ENCODE assay signal across 16 cellular contexts in genomic region chr17:57391076-57391825, GRCh38.
DNase-seq lines count a peak whose midpoint lies in the region; ATAC-seq and TF ChIP-seq lines count a peak whose summit lies in the region.
"Had no signal": no experiment of that assay in that cellular context is flagged by ENCODE, and none has a peak within 500 bp of the region (broad histone marks: within the 10 kb centered on the region; RNA-seq: fewer than 3 reads in every experiment).

No MANE protein-coding gene starts in this region.

- TF ChIP-seq CTCF in nephron progenitor cell (IDR thresholded peaks at IDR 0.05): no peak
- no peak for TF ChIP-seq CTCF in colonic mucosa (IDR thresholded peaks at IDR 0.05)

- no peak overlapping the region for H3K4me3 Mint-ChIP-seq in nephron progenitor cell
- H3K4me3 Mint-ChIP-seq: activated B cell treated with CpG ODN at 0.5 μM for 24 hours, mesothelial cell of epicardium, T-cell had no signal

- peaks cover 66% of the 10 kb centered on the region for H3K4me1 Mint-ChIP-seq in nephron progenitor cell
- H3K4me1 Mint-ChIP-seq: activated B cell treated with CpG ODN at 0.5 μM for 24 hours had no signal

- no peaks in the 10 kb centered on the region for H3K9me3 ChIP-seq in colonic mucosa

- H3K4me1 ChIP-seq in colonic mucosa: no peaks in the 10 kb centered on the region

- H3K27me3 Mint-ChIP-seq in nephron progenitor cell (ENCODE audit: low read depth, poor library complexity): peaks cover 9% of the 10 kb centered on the region
- H3K27me3 Mint-ChIP-seq: activated B cell treated with CpG ODN at 0.5 μM for 24 hours, T-cell had no signal

- intact Hi-C loops in colonic mucosa (cut with DNase I): no loop called here

- peaks cover 87% of the 10 kb centered on the region for H3K36me3 Mint-ChIP-seq in nephron progenitor cell (ENCODE audit: low read depth)

- no peak overlapping the region for H3K9ac ChIP-seq in colonic mucosa (ENCODE audit: low read depth in 2 of 2, low read length in 2 of 2)

- DNase-seq in NCI-H2227 treated with DMSO at 0.1 percent for 48 hours (lab: John Stamatoyannopoulos, UW) (peak; percentile 65), NCI-H2227 (lab: John Stamatoyannopoulos, UW; ENCODE audit: unreplicated experiment) (no peak), HCEC 1CT (peak; percentile 75), SKM-1 (lab: John Stamatoyannopoulos, UW; ENCODE audit: unreplicated experiment) (peak; percentile 99), nephron progenitor cell (no peak), colonic mucosa (no peak), kidney glomerular epithelial cell (lab: John Stamatoyannopoulos, UW) (no peak)
- DNase-seq: activated B cell treated with CpG ODN at 0.5 μM for 24 hours, cerebellar nuclear complex, COR-L47, MV-4-11, NCI-H774, T-cell had no signal

- H3K27me3 ChIP-seq in colonic mucosa: no peaks in the 10 kb centered on the region

- no peak overlapping the region for H3K27ac ChIP-seq in colonic mucosa

- peak overlapping the region; percentile 99 for H3K27ac Mint-ChIP-seq in nephron progenitor cell
- H3K27ac Mint-ChIP-seq: activated B cell treated with CpG ODN at 0.5 μM for 24 hours, T-cell had no signal

- peaks cover 64% of the 10 kb centered on the region for H3K9me3 Mint-ChIP-seq in nephron progenitor cell

- no peak for ATAC-seq in GM19395 (IDR thresholded peaks at IDR 0.05; ENCODE audit: unreplicated experiment)
- ATAC-seq: HepG2, T-cell had no signal

- H3K36me3 ChIP-seq in colonic mucosa: no peaks in the 10 kb centered on the region

- no peak overlapping the region for H3K4me3 ChIP-seq in colonic mucosa

Comparison
In these comparisons a context has a peak if more than half of its experiments do, and no peak if none do; other contexts are left out.
1. DNase-seq: peak in NCI-H2227 treated with DMSO at 0.1 percent for 48 hours (single experiment), HCEC 1CT (single experiment) and SKM-1 (single experiment); none in NCI-H2227 (single experiment), nephron progenitor cell (single experiment), colonic mucosa (single experiment) and kidney glomerular epithelial cell (single experiment).